In genomic region chr20:1392693-1393506, GRCh38 we compare ENCODE assay signal across 8 cellular contexts. TPM values are rescaled to one million over a fixed set of nuclear protein-coding genes. Genes with fewer than 3 reads are reported as not detected.
DNase-seq lines count a peak whose midpoint lies in the region; ATAC-seq and TF ChIP-seq lines count a peak whose summit lies in the region.

TSS of gene FKBP1A (minus strand) at chr20:1393054. CDS start at chr20:1392998, 56 bp downstream.

- H3K4me3 ChIP-seq in BLaER1 (peak within 1 kb of the TSS; percentile 90), left lung (peak within 1 kb of the TSS; percentile 83 to 95)

- intact Hi-C loops in left lung (cut with DNase I) = loop anchor here in 1 of 2 donors (5.0 kb wide), 1 partner anchor 71 kb away; no protein-coding TSS in a partner anchor

- POLR2A ChIA-PET in activated CD4-positive, alpha-beta T cell treated with anti-CD3 and anti-CD28 coated beads, Interleukin-2, amount 10 ng/mL, durations not matched to agents 7 days and 5 days (lab: Charles Lee) = no interaction called here

- H3K27me3 Mint-ChIP-seq in activated CD4-positive, alpha-beta T cell treated with anti-CD3 and anti-CD28 coated beads, Interleukin-2, amount 10 ng/mL, durations not matched to agents 7 days and 5 days = peaks cover 21% of the 10 kb centered on the region

- H3K36me3 ChIP-seq in BLaER1 (no peaks in the 10 kb centered on the region; the same call in 1 of the 2 replicates), left lung (no peaks in the 10 kb centered on the region)

- H3K27me3 ChIP-seq in BLaER1 (no peaks in the 10 kb centered on the region), left lung (peaks cover 0 to 7% of the 10 kb centered on the region in 2 donors)

- no peaks in the 10 kb centered on the region; the same call in 1 of the 2 replicates for H3K9me3 ChIP-seq in BLaER1
- H3K9me3 ChIP-seq in left lung = no peaks in the 10 kb centered on the region

- H3K4me2 ChIP-seq in BLaER1 = peak within 1 kb of the TSS; percentile 88

- H3K36me3 Mint-ChIP-seq in activated CD4-positive, alpha-beta T cell treated with anti-CD3 and anti-CD28 coated beads, Interleukin-2, amount 10 ng/mL, durations not matched to agents 7 days and 5 days (ENCODE audit: low read depth) = peaks cover 31% of the 10 kb centered on the region

- H4K20me1 ChIP-seq in BLaER1 = peaks cover 43% of the 10 kb centered on the region

- peak within 1 kb of the TSS; percentile 89 for H3K27ac Mint-ChIP-seq in activated CD4-positive, alpha-beta T cell treated with anti-CD3 and anti-CD28 coated beads, Interleukin-2, amount 10 ng/mL, durations not matched to agents 7 days and 5 days

- peaks cover 88% of the 10 kb centered on the region for H3K4me1 ChIP-seq in BLaER1
- H3K4me1 ChIP-seq in left lung = peaks cover 18 to 84% of the 10 kb centered on the region in 2 donors

- ATAC-seq in GM19372 (IDR thresholded peaks at IDR 0.05; ENCODE audit: low read depth, unreplicated experiment) (peak; percentile 82), HG03521 (IDR thresholded peaks at IDR 0.05; ENCODE audit: unreplicated experiment) (peak; percentile 91), left lung (peak; percentile 95)

- H3K4me1 Mint-ChIP-seq in activated CD4-positive, alpha-beta T cell treated with anti-CD3 and anti-CD28 coated beads, Interleukin-2, amount 10 ng/mL, durations not matched to agents 7 days and 5 days = peaks cover 61% of the 10 kb centered on the region

- peak within 1 kb of the TSS; percentile 98 for H3K27ac ChIP-seq in BLaER1
- peak within 1 kb of the TSS; percentile 85 to 89 for H3K27ac ChIP-seq in left lung

- H3K4me3 Mint-ChIP-seq in activated CD4-positive, alpha-beta T cell treated with anti-CD3 and anti-CD28 coated beads, Interleukin-2, amount 10 ng/mL, durations not matched to agents 7 days and 5 days = peak within 1 kb of the TSS; percentile 87

- TF ChIP-seq CTCF in left lung (IDR thresholded peaks at IDR 0.05) = peak in 1 of 2 donors; percentile 37

- peaks cover 11% of the 10 kb centered on the region for H3K9me3 Mint-ChIP-seq in activated CD4-positive, alpha-beta T cell treated with anti-CD3 and anti-CD28 coated beads, Interleukin-2, amount 10 ng/mL, durations not matched to agents 7 days and 5 days

- DNase-seq in NCI-H69 (lab: John Stamatoyannopoulos, UW) = peak; percentile 98
- peak; percentile 91 for DNase-seq in activated CD4-positive, alpha-beta T cell treated with anti-CD3 and anti-CD28 coated beads, Interleukin-2, amount 10 ng/mL, durations not matched to agents 7 days and 5 days
- peak; percentile 81 for DNase-seq in dedifferentiated amniotic fluid mesenchymal stem cell (ENCODE audit: extremely low spot score)
- DNase-seq in left lung = peak; percentile 90 to 96
- peak; percentile 85 to 91 for DNase-seq in stimulated activated CD4-positive, alpha-beta T cell treated with anti-CD3 and anti-CD28 coated beads, Interleukin-2, amount 100 ng/mL, for 48 hours

- CTCF ChIA-PET in activated CD4-positive, alpha-beta T cell treated with anti-CD3 and anti-CD28 coated beads, Interleukin-2, amount 10 ng/mL, durations not matched to agents 7 days and 5 days (lab: Charles Lee) = interaction anchor here (0.8 to 2.2 kb wide), 8 partner anchors 9 to 74 kb away, joined by 3 to 9 read pairs (median 4); partner anchors contain the start of gene NSFL1C

- peak within 1 kb of the TSS; percentile 97 for H3K9ac ChIP-seq in BLaER1

RNA-seq across cellular contexts. Expression of gene FKBP1A, which starts in this region (rescaled TPM):
- total RNA-seq in activated CD4-positive, alpha-beta T cell treated with anti-CD3 and anti-CD28 coated beads, Interleukin-2, amount 10 ng/mL, durations not matched to agents 7 days and 5 days = 100 to 1,000 TPM; 207 to 238 TPM
- total RNA-seq in left lung = 100 to 1,000 TPM; 278 to 385 TPM

Comparison
In these comparisons a context has a peak if more than half of its experiments do, and no peak if none do; other contexts are left out.
1. Peak in every context shown above with its lines: DNase-seq, ATAC-seq, H3K4me3 ChIP-seq and H3K27ac ChIP-seq.